8 cellular contexts compared by ENCODE assay signal in the genomic region with DNA sequence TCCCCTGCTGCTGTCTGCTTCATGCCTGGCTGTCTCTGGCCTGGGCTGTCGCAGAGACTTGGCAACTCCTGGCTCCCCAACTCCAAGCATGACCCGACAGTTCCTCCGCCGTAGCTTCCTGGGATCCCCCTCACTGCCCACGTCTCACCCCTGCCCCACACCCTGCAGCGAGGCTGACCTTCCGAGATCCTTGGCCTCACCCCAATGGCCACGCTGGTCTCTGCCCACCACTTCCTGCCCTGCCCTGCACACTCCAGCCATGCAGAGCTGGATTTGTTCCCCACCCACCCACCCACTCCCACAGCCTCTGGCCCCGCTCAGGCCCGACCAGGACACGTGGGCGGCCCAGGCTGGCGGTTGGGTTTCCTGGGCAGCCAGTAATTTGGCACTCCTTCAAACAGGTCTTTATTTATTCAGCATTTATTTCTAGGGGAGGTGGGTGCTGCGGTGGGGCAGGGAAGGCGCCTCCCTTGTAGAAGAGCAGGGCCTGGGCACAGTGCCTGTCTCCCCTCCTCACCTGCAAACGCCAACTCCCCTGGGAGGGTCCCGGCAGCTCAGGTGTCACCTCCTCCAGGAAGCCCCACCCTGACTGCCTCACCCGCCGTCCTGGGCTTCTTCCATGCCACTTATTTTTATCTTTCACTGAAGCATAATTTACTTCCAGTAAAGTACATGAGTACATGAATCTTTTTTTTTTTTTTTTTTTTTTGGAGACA. TPM values are rescaled to one million over a fixed set of nuclear protein-coding genes. Genes with fewer than 3 reads are reported as not detected.
DNase-seq lines count a peak whose midpoint lies in the region; ATAC-seq and TF ChIP-seq lines count a peak whose summit lies in the region.

No MANE protein-coding gene starts in this region.

- H3F3A ChIP-seq in neural cell (ENCODE audit: insufficient read depth, low read length, poor library complexity, severe bottlenecking), result peaks cover 6% of the 10 kb centered on the region

- TF ChIP-seq CTCF in neural cell (IDR thresholded peaks at IDR 0.05; ENCODE audit: poor library complexity, severe bottlenecking), result no peak

- no peaks in the 10 kb centered on the region for H3K27me3 ChIP-seq in neural cell (ENCODE audit: insufficient read depth, low read depth, low read length)

- H3K27ac ChIP-seq in cingulate gyrus (ENCODE audit: low read depth, low read length), result peak overlapping the region; percentile 89
- peak overlapping the region; percentile 73 for H3K27ac ChIP-seq in neural cell (ENCODE audit: low read length)

- no peaks in the 10 kb centered on the region for H3K36me3 ChIP-seq in neural cell (ENCODE audit: insufficient read depth, low read length)

- no peak overlapping the region for H2AFZ ChIP-seq in neural cell (ENCODE audit: low read depth, low read length)

- no peaks in the 10 kb centered on the region for H3K9me3 ChIP-seq in neural cell (ENCODE audit: low read length)

- no peaks in the 10 kb centered on the region for H3K9me2 ChIP-seq in neural cell (ENCODE audit: insufficient read depth, low read length)

- no peak for TF ChIP-seq RAD21 in neural cell (conservative IDR thresholded peaks at IDR 0.05)

- H3K4me2 ChIP-seq in neural cell (ENCODE audit: low read length), result no peak overlapping the region

- H4K20me1 ChIP-seq in neural cell (ENCODE audit: insufficient read depth), result peaks cover 6% of the 10 kb centered on the region

- ATAC-seq in GM18520 (IDR thresholded peaks at IDR 0.05; ENCODE audit: unreplicated experiment), result no peak
- ATAC-seq in HG02571 (IDR thresholded peaks at IDR 0.05; ENCODE audit: unreplicated experiment), result no peak

- peaks cover 61% of the 10 kb centered on the region for H3K79me2 ChIP-seq in neural cell (replicated peaks; ENCODE audit: insufficient read depth, low read length)

- no peak for TF ChIP-seq EP300 in neural cell (conservative IDR thresholded peaks at IDR 0.05; ENCODE audit: poor library complexity, severe bottlenecking)

- DNase-seq in COLO668 (lab: John Stamatoyannopoulos, UW; ENCODE audit: unreplicated experiment), result peak; percentile 30
- peak; percentile 88 for DNase-seq in NCI-H2107 (lab: John Stamatoyannopoulos, UW)
- DNase-seq in HuH-7.5 (ENCODE audit: low spot score), result no peak
- no peak for DNase-seq in cortex of kidney (lab: John Stamatoyannopoulos, UW)

- H3K4me3 ChIP-seq in neural cell (ENCODE audit: low read length), result no peak overlapping the region

- no peak overlapping the region for H3K9ac ChIP-seq in neural cell (ENCODE audit: low read length)

TF ChIP-seq in neural cell, 6 proteins besides CTCF, POLR2A, EP300 and RAD21:
- TF ChIP-seq, protein P1, sequence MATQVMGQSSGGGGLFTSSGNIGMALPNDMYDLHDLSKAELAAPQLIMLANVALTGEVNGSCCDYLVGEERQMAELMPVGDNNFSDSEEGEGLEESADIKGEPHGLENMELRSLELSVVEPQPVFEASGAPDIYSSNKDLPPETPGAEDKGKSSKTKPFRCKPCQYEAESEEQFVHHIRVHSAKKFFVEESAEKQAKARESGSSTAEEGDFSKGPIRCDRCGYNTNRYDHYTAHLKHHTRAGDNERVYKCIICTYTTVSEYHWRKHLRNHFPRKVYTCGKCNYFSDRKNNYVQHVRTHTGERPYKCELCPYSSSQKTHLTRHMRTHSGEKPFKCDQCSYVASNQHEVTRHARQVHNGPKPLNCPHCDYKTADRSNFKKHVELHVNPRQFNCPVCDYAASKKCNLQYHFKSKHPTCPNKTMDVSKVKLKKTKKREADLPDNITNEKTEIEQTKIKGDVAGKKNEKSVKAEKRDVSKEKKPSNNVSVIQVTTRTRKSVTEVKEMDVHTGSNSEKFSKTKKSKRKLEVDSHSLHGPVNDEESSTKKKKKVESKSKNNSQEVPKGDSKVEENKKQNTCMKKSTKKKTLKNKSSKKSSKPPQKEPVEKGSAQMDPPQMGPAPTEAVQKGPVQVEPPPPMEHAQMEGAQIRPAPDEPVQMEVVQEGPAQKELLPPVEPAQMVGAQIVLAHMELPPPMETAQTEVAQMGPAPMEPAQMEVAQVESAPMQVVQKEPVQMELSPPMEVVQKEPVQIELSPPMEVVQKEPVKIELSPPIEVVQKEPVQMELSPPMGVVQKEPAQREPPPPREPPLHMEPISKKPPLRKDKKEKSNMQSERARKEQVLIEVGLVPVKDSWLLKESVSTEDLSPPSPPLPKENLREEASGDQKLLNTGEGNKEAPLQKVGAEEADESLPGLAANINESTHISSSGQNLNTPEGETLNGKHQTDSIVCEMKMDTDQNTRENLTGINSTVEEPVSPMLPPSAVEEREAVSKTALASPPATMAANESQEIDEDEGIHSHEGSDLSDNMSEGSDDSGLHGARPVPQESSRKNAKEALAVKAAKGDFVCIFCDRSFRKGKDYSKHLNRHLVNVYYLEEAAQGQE (IDR thresholded peaks at IDR 0.05; ENCODE audit: borderline replicate concordance), result no peak
- no peak for TF ChIP-seq TAF1 (IDR thresholded peaks at IDR 0.05; ENCODE audit: low read depth)
- TF ChIP-seq POLR2AphosphoS5 (IDR thresholded peaks at IDR 0.05), result no peak
- no peak for TF ChIP-seq MXI1 (conservative IDR thresholded peaks at IDR 0.05; ENCODE audit: poor library complexity, severe bottlenecking)
- no peak for TF ChIP-seq SMC3 (conservative IDR thresholded peaks at IDR 0.05; ENCODE audit: poor library complexity)
- no peak for TF ChIP-seq EZH2 (IDR thresholded peaks at IDR 0.05; ENCODE audit: borderline replicate concordance, insufficient read depth, low read length, poor library complexity, severe bottlenecking)

RNA-seq across cellular contexts. Expression of a gene that starts 25.5 kb away (rescaled TPM):
- 26.7 and 31.9 TPM in 2 replicates for polyA plus RNA-seq in neural cell
- 35.8 and 38.8 TPM in 2 replicates for polyA minus RNA-seq in neural cell

Comparison
In these comparisons a context has a peak if more than half of its experiments do, and no peak if none do; other contexts are left out.
1. DNase-seq: peak in COLO668 (single experiment) and NCI-H2107 (single experiment); none in HuH-7.5 (single experiment) and cortex of kidney (single experiment).